21 cellular contexts compared by ENCODE assay signal in the genomic region with DNA sequence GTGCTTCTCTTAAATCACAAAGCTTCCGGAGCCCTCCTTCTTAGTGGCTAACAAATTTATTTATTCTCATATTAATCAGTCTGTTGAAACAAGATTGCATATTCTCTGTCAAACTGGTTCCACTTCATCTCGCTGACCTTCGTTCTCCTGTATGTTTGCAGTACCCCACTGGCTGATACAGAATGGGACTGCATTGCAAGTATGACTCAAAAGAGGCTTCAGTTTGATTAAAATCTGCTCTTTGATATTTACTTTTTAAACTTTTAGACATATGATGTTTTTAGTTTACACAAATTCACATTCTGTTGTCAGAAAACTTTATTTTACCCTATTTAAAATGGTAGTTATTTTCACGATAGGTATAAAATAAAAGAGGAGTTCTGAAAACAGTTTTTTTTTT. TPM values are rescaled to one million over a fixed set of nuclear protein-coding genes. Genes with fewer than 3 reads are reported as not detected.
DNase-seq lines count a peak whose midpoint lies in the region; ATAC-seq and TF ChIP-seq lines count a peak whose summit lies in the region.
"Had no signal": no experiment of that assay in that cellular context is flagged by ENCODE, and none has a peak within 500 bp of the region (broad histone marks: within the 10 kb centered on the region; RNA-seq: fewer than 3 reads in every experiment).

No MANE protein-coding gene starts in this region.

- no peak overlapping the region for H4K91ac ChIP-seq in trophoblast cell (ENCODE audit: low read depth, low read length)

- DNase-seq in SIG-M5 treated with dmso at 0.1 percent for 504 hours (lab: John Stamatoyannopoulos, UW; ENCODE audit: unreplicated experiment) (peak; percentile 41), SIG-M5 (lab: John Stamatoyannopoulos, UW) (no peak), colonic mucosa (peak; percentile 60), lower lobe of right lung (no peak), ureter (ENCODE audit: low spot score) (peak; percentile 56), NCI-H128 (lab: John Stamatoyannopoulos, UW; ENCODE audit: unreplicated experiment) (no peak), trophoblast cell (no peak), left cardiac atrium (no peak)
- DNase-seq: activated CD4-positive, alpha-beta T cell treated with anti-CD3 and anti-CD28 coated beads for 4 hours; activated T-cell treated with anti-CD3 and anti-CD28 coated beads, Interleukin-2, amount 50 U/mL, for 4 hours; CD4-positive, CD25-positive, alpha-beta regulatory T cell; NCI-H1417; NCI-H2029 treated with DMSO at 0.1 percent for 48 hours; NCI-H2227 treated with DMSO at 0.1 percent for 48 hours; NCI-H69; stimulated activated CD4-positive, alpha-beta T cell treated with anti-CD3 and anti-CD28 coated beads, Interleukin-15, amount 100 ng/mL, for 24 hours; stimulated activated naive B cell treated with anti-CD40 and anti-IgM and Interleukin-4, amounts not matched to agents 10 μg/mL and 1 μg/mL and 100 μg/mL, for 72 hours; testis had no signal

- no peak overlapping the region for H4K12ac ChIP-seq in trophoblast cell (ENCODE audit: low read depth, low read length)

- H2BK120ac ChIP-seq in trophoblast cell (ENCODE audit: insufficient read depth, low read length, poor library complexity): no peak overlapping the region

- no peak for TF ChIP-seq CTCF in colonic mucosa (IDR thresholded peaks at IDR 0.05)
- no peak for TF ChIP-seq CTCF in lower lobe of right lung (IDR thresholded peaks at IDR 0.05)

- H3K79me2 ChIP-seq in trophoblast cell (ENCODE audit: control insufficient read depth, insufficient read depth, low read length, poor library complexity): no peaks in the 10 kb centered on the region

- H3K36me3 ChIP-seq in colonic mucosa (no peaks in the 10 kb centered on the region), lower lobe of right lung (no peaks in the 10 kb centered on the region), trophoblast cell (ENCODE audit: control insufficient read depth in 1 of 2, insufficient read depth in 2 of 2, low read length in 2 of 2) (no peaks in the 10 kb centered on the region)
- H3K36me3 ChIP-seq: prostate gland had no signal

- H3K9ac ChIP-seq in colonic mucosa (ENCODE audit: low read depth in 2 of 2, low read length in 2 of 2) (no peak overlapping the region), trophoblast cell (ENCODE audit: low read length) (no peak overlapping the region)

- peak; percentile 49 to 66 for ATAC-seq in lower lobe of right lung
- ATAC-seq in left cardiac atrium: no peak
- ATAC-seq: activated T-cell treated with anti-CD3 and anti-CD28 coated beads, Interleukin-2, amount 50 U/mL, for 4 hours; stimulated activated naive B cell treated with anti-CD40 and anti-IgM and Interleukin-4, amounts not matched to agents 10 μg/mL and 1 μg/mL and 100 μg/mL, for 72 hours had no signal

- H2BK5ac ChIP-seq in trophoblast cell (ENCODE audit: low read depth, low read length, poor library complexity): no peak overlapping the region

- intact Hi-C loops in colonic mucosa (cut with DNase I) (no loop called here), lower lobe of right lung (cut with DNase I) (no loop called here), left cardiac atrium (cut with DNase I) (loop anchor here in 1 of 2 donors (10.0 kb wide), 1 partner anchor 78 kb away; no protein-coding TSS in a partner anchor)

- no peak overlapping the region for H3K4me3 ChIP-seq in colonic mucosa
- H3K4me3 ChIP-seq in lower lobe of right lung: no peak overlapping the region
- no peak overlapping the region for H3K4me3 ChIP-seq in trophoblast cell (ENCODE audit: low read depth, low read length)
- H3K4me3 ChIP-seq: prostate gland, testis had no signal

- H3K18ac ChIP-seq in trophoblast cell (ENCODE audit: low read length): no peak overlapping the region

- no peak overlapping the region for H3K23ac ChIP-seq in trophoblast cell (ENCODE audit: low read length)

- no peaks in the 10 kb centered on the region for H3K79me1 ChIP-seq in trophoblast cell (ENCODE audit: low read length)

- WGBS in trophoblast cell (ENCODE audit: extremely low coverage, insufficient coverage, insufficient read length): no CpG with 5 or more reads among the region's 4 CpGs

- H3K4ac ChIP-seq in trophoblast cell (ENCODE audit: low read depth, low read length): no peak overlapping the region

- H2BK12ac ChIP-seq in trophoblast cell (ENCODE audit: low read length): no peak overlapping the region

- no peak overlapping the region for H3K14ac ChIP-seq in trophoblast cell (ENCODE audit: low read length)

- no peak overlapping the region for H4K8ac ChIP-seq in trophoblast cell (ENCODE audit: low read depth, low read length)

- H3K4me2 ChIP-seq in trophoblast cell (ENCODE audit: low read length): no peak overlapping the region

- H3K27me3 ChIP-seq in colonic mucosa: no peaks in the 10 kb centered on the region
- no peaks in the 10 kb centered on the region for H3K27me3 ChIP-seq in lower lobe of right lung (ENCODE audit: low read depth)
- no peaks in the 10 kb centered on the region for H3K27me3 ChIP-seq in trophoblast cell (ENCODE audit: insufficient read depth, low read length)
- H3K27me3 ChIP-seq: testis had no signal

- no peak overlapping the region for H2AFZ ChIP-seq in trophoblast cell (ENCODE audit: insufficient read depth, low read length, poor library complexity)

- H3K9me3 ChIP-seq in colonic mucosa (no peaks in the 10 kb centered on the region), lower lobe of right lung (no peaks in the 10 kb centered on the region), trophoblast cell (ENCODE audit: insufficient read depth, low read depth, low read length) (no peaks in the 10 kb centered on the region)
- H3K9me3 ChIP-seq: prostate gland, testis had no signal

- no peak overlapping the region for H2AK5ac ChIP-seq in trophoblast cell (ENCODE audit: low read length)

- H3K4me1 ChIP-seq in colonic mucosa (peaks cover 10% of the 10 kb centered on the region), lower lobe of right lung (peaks cover 29% of the 10 kb centered on the region), trophoblast cell (ENCODE audit: control insufficient read depth in 1 of 2, insufficient read depth in 2 of 2, low read length in 2 of 2) (peaks cover 0 to under 1% of the 10 kb centered on the region in 2 experiments)
- H3K4me1 ChIP-seq: prostate gland, testis had no signal

- H3K27ac ChIP-seq in colonic mucosa (no peak overlapping the region), lower lobe of right lung (no peak overlapping the region), trophoblast cell (ENCODE audit: low read depth, low read length) (no peak overlapping the region)
- H3K27ac ChIP-seq: 22Rv1, epithelial cell of prostate, prostate gland, testis had no signal

RNA-seq across cellular contexts. Expression of a gene that starts 14.3 kb away (rescaled TPM):
- 10 to 100 TPM; 25.1 to 43.9 TPM for total RNA-seq in colonic mucosa
- total RNA-seq in lower lobe of right lung: 29.8 TPM
- total RNA-seq in ureter: 47.2 TPM
- polyA plus RNA-seq in trophoblast cell (2013): 15.5 and 16.4 TPM in 2 replicates
- 10 to 100 TPM; 17.2 to 21.7 TPM for total RNA-seq in left cardiac atrium

Comparison
In these comparisons a context has a peak if more than half of its experiments do, and no peak if none do; other contexts are left out.
1. DNase-seq: peak in SIG-M5 treated with dmso at 0.1 percent for 504 hours (single experiment), colonic mucosa (single experiment) and ureter (single experiment); none in SIG-M5 (single experiment), lower lobe of right lung (single experiment), NCI-H128 (single experiment), trophoblast cell (0 of 2) and left cardiac atrium (single experiment).
2. ATAC-seq: peak in lower lobe of right lung (2 of 2); none in left cardiac atrium (0 of 2).